In genomic region chr17:42113293-42114069, GRCh38 we compare ENCODE assay signal across 11 cellular contexts. TPM values are rescaled to one million over a fixed set of nuclear protein-coding genes. Genes with fewer than 3 reads are reported as not detected.
A peak's percentile ranks its signal among the peaks of the same experiment; 100 is the strongest.
DNase-seq lines count a peak whose midpoint lies in the region; ATAC-seq, FAIRE-seq and TF ChIP-seq lines count a peak whose summit lies in the region.
"Had no signal": no experiment of that assay in that cellular context is flagged by ENCODE, and none has a peak within 500 bp of the region (broad histone marks: within the 10 kb centered on the region; RNA-seq: fewer than 3 reads in every experiment).

No MANE protein-coding gene starts in this region.

- H4K5ac ChIP-seq in H1 (ENCODE audit: insufficient read length, low read depth, low read length), result no peak overlapping the region

- H3K79me1 ChIP-seq in H1 (ENCODE audit: low read depth, low read length), result no peaks in the 10 kb centered on the region

- no peak overlapping the region for H3K4ac ChIP-seq in H1 (replicated peaks; ENCODE audit: insufficient read length, low read depth, low read length)

- no peak overlapping the region for H3K4me3 Mint-ChIP-seq in CD4-positive, alpha-beta memory T cell
- H3K4me3 Mint-ChIP-seq: type B pancreatic cell had no signal

- TF ChIP-seq POLR2A in Peyer's patch (IDR thresholded peaks at IDR 0.05), result no peak
- no peak for TF ChIP-seq POLR2A in H1 (IDR thresholded peaks at IDR 0.05; ENCODE audit: control extremely low read depth in 1 of 2, low read depth in 2 of 2, low read length in 2 of 2)
- TF ChIP-seq POLR2A in sigmoid colon (IDR thresholded peaks at IDR 0.05), result no peak

- CTCF ChIA-PET in CD4-positive, alpha-beta memory T cell (lab: Charles Lee; ENCODE audit: partially characterized antibody), result interaction anchor here (1.0 to 7.9 kb wide), 10 partner anchors 10 to 149 kb away, joined by 3 to 88 read pairs (median 9); partner anchors contain the start of genes CNP, DNAJC7 and NKIRAS2
- CTCF ChIA-PET in H1 (lab: Charles Lee; ENCODE audit: partially characterized antibody), result interaction anchor here (1.2 to 39.4 kb wide), 10 partner anchors 9 to 376 kb away, joined by 3 to 1084 read pairs (median 4); partner anchors contain the start of genes DNAJC7, HSPB9, NKIRAS2 and ZNF385C

- WGBS in H1 (ENCODE audit: extremely low coverage in 1 of 2, insufficient coverage in 1 of 2, insufficient read length in 1 of 2, insufficient replicate concordance in 2 of 2, low coverage in 1 of 2, low lambda C conversion rate in 2 of 2, missing lambda C conversion rate in 1 of 2), 2 experiments, result 94% methylated on average over 26 of the region's 28 CpGs; no CpG with 5 or more reads in 1 of the 2 experiments
- 90 to 92% methylated on average over 28 of the region's 28 CpGs for WGBS in sigmoid colon, 2 donors

- H3K4me3 ChIP-seq in CD4-positive, alpha-beta memory T cell (ENCODE audit: low read length in 2 of 2), result no peak overlapping the region
- H3K4me3 ChIP-seq in Peyer's patch (no peak overlapping the region), H1 (ENCODE audit: extremely low read depth in 1 of 4, insufficient read depth in 2 of 4, low read depth in 3 of 4, low read length in 4 of 4) (no peak overlapping the region), sigmoid colon (no peak overlapping the region)

- intact Hi-C loops in CD4-positive, alpha-beta memory T cell (cut with micrococcal nuclease), result loop anchor here (2.0 kb wide), 1 partner anchor 41 kb away; the partner anchor contains the start of gene RAB5C
- intact Hi-C loops in sigmoid colon (cut with DNase I), result loop anchor here (5.0 kb wide), 1 partner anchor 146 kb away; the partner anchor contains the start of gene CNP

- ATAC-seq in HG03139 (IDR thresholded peaks at IDR 0.05; ENCODE audit: unreplicated experiment) (no peak), HG02970 (IDR thresholded peaks at IDR 0.05; ENCODE audit: low FRiP score, unreplicated experiment) (no peak)

- peaks cover 31% of the 10 kb centered on the region for H3K4me1 ChIP-seq in CD4-positive, alpha-beta memory T cell (ENCODE audit: insufficient read depth, low read length)
- peaks cover 0 to 19% (median 15%) of the 10 kb centered on the region in 4 donors for H3K4me1 ChIP-seq in Peyer's patch
- H3K4me1 ChIP-seq in H1 (replicated peaks in 1 of 4; ENCODE audit: control insufficient read depth in 3 of 4, insufficient read depth in 4 of 4, low read length in 3 of 4), result peaks cover 0 to 11% (median 4%) of the 10 kb centered on the region in 4 experiments; a peak in 6 of 7 replicates
- H3K4me1 ChIP-seq in sigmoid colon, result peaks cover 0 to 23% (median 22%) of the 10 kb centered on the region in 4 donors

- peak overlapping the region; percentile 88 for H3K27ac ChIP-seq in CD4-positive, alpha-beta memory T cell (ENCODE audit: low read depth, low read length)
- H3K27ac ChIP-seq in Peyer's patch (peak overlapping the region; percentile 87 to 96 (median 93)), H1 (ENCODE audit: low read depth, low read length) (no peak overlapping the region), sigmoid colon (peak overlapping the region; percentile 90 to 96 (median 92))

- H4K91ac ChIP-seq in H1 (replicated peaks; ENCODE audit: insufficient read length, low read length), result no peak overlapping the region

- H3K9ac ChIP-seq in H1 (replicated peaks in 1 of 4; ENCODE audit: extremely low read depth in 1 of 4, low read depth in 3 of 4, low read length in 3 of 4), result no peak overlapping the region

- no peak overlapping the region for H3K18ac ChIP-seq in H1 (ENCODE audit: extremely low read depth, low read length)

- H3K14ac ChIP-seq in H1 (ENCODE audit: insufficient read length), result no peak overlapping the region

- TF ChIP-seq EP300 in H1 (IDR thresholded peaks at IDR 0.05; ENCODE audit: borderline replicate concordance in 1 of 2, low read depth in 2 of 2, low read length in 2 of 2), result no peak
- no peak for TF ChIP-seq EP300 in sigmoid colon (IDR thresholded peaks at IDR 0.05)

- no peaks in the 10 kb centered on the region for H3K9me3 ChIP-seq in CD4-positive, alpha-beta memory T cell (ENCODE audit: control insufficient read depth in 1 of 2, low read length in 2 of 2)
- H3K9me3 ChIP-seq in Peyer's patch, result no peaks in the 10 kb centered on the region
- H3K9me3 ChIP-seq in H1 (ENCODE audit: insufficient read depth in 2 of 2, low read depth in 1 of 2, low read length in 1 of 2), result no peaks in the 10 kb centered on the region
- H3K9me3 ChIP-seq in sigmoid colon, result no peaks in the 10 kb centered on the region

- H3K79me2 ChIP-seq in H1 (ENCODE audit: control insufficient read depth in 1 of 2, insufficient read depth in 2 of 2, low read length in 2 of 2), result no peaks in the 10 kb centered on the region

- TF ChIP-seq CTCF in Peyer's patch (IDR thresholded peaks at IDR 0.05) (no peak), H1 (IDR thresholded peaks at IDR 0.05; ENCODE audit: control extremely low read depth in 1 of 3, insufficient read depth in 1 of 3, low read depth in 1 of 3, low read length in 3 of 3) (no peak), sigmoid colon (IDR thresholded peaks at IDR 0.05) (no peak)

- H2BK5ac ChIP-seq in H1 (ENCODE audit: low read depth, low read length), result no peak overlapping the region

- peaks cover 13 to 21% of the 10 kb centered on the region in 2 donors for H3K36me3 Mint-ChIP-seq in CD4-positive, alpha-beta memory T cell

- TF ChIP-seq RAD21 in H1 (IDR thresholded peaks at IDR 0.05 in 1 of 2, conservative IDR thresholded peaks at IDR 0.05 in 1 of 2; ENCODE audit: low read depth in 2 of 2, low read length in 2 of 2), result no peak

- peak overlapping the region in 3 of 7 donors; percentile 86 to 98 (median 96) for H3K27ac Mint-ChIP-seq in CD4-positive, alpha-beta memory T cell
- H3K27ac Mint-ChIP-seq: type B pancreatic cell had no signal

- H4K20me1 ChIP-seq in H1 (replicated peaks in 1 of 2; ENCODE audit: control insufficient read depth in 1 of 2, insufficient read depth in 2 of 2, low read length in 2 of 2), result peaks cover 0 to 5% of the 10 kb centered on the region in 2 experiments

- no peak overlapping the region for H3K4me2 ChIP-seq in H1 (ENCODE audit: insufficient read depth in 1 of 2, low read depth in 2 of 2, low read length in 2 of 2)

- no peaks in the 10 kb centered on the region for H3K27me3 Mint-ChIP-seq in CD4-positive, alpha-beta memory T cell

- no peak for FAIRE-seq in H1 (lab: Jason Lieb, UNC)
- FAIRE-seq: bronchial epithelial cell had no signal

- no peaks in the 10 kb centered on the region for H3K36me3 ChIP-seq in CD4-positive, alpha-beta memory T cell (ENCODE audit: insufficient read depth, low read length)
- H3K36me3 ChIP-seq in Peyer's patch (no peaks in the 10 kb centered on the region), H1 (ENCODE audit: control insufficient read depth in 2 of 4, insufficient read depth in 4 of 4, low read length in 3 of 4) (peaks cover 3 to 20% (median 5%) of the 10 kb centered on the region in 4 experiments; a peak in 6 of 8 replicates), sigmoid colon (peaks cover 0 to 51% (median 8%) of the 10 kb centered on the region in 4 donors)

- DNase-seq in CD4-positive, alpha-beta memory T cell, result no peak
- peak in 1 of 3 donors; percentile 49 for DNase-seq in Peyer's patch
- no peak for DNase-seq in H1 (ENCODE audit: low read depth in 1 of 2, low spot score in 2 of 2)
- DNase-seq in sigmoid colon, result no peak
- DNase-seq in central memory CD4-positive, alpha-beta T cell, result no peak
- no peak for DNase-seq in activated CD4-positive, CD25-positive, alpha-beta regulatory T cell treated with anti-CD3 and anti-CD28 coated beads, Interleukin-2, amount 50 U/mL, for 72 hours

- no peak overlapping the region for H2BK15ac ChIP-seq in H1 (ENCODE audit: low read length)

- H4K8ac ChIP-seq in H1 (ENCODE audit: extremely low read depth, insufficient read depth, low read length), result peak overlapping the region; percentile 48

- H2BK12ac ChIP-seq in H1 (ENCODE audit: low read depth, low read length), result no peak overlapping the region

- no peak overlapping the region for H2AK5ac ChIP-seq in H1 (ENCODE audit: low read depth, low read length)

- no peak overlapping the region for H2AFZ ChIP-seq in H1 (ENCODE audit: low read length)

- no peak overlapping the region for H2BK120ac ChIP-seq in H1 (replicated peaks; ENCODE audit: low read depth, low read length)

- H3K56ac ChIP-seq in H1 (replicated peaks; ENCODE audit: insufficient read length, low read depth, low read length), result no peak overlapping the region

- H3K23me2 ChIP-seq in H1 (ENCODE audit: low read depth, low read length), result no peaks in the 10 kb centered on the region

- H3K4me1 Mint-ChIP-seq in CD4-positive, alpha-beta memory T cell, result peaks cover 22 to 62% (median 43%) of the 10 kb centered on the region in 4 donors

- H2BK20ac ChIP-seq in H1 (ENCODE audit: low read length), result no peak overlapping the region

- H3K27me3 ChIP-seq in CD4-positive, alpha-beta memory T cell (ENCODE audit: insufficient read depth, low read length), result no peaks in the 10 kb centered on the region
- H3K27me3 ChIP-seq in Peyer's patch (no peaks in the 10 kb centered on the region), H1 (replicated peaks in 1 of 4; ENCODE audit: control insufficient read depth in 3 of 4, extremely low read depth in 1 of 4, insufficient read depth in 3 of 4, low read length in 3 of 4) (no peaks in the 10 kb centered on the region), sigmoid colon (no peaks in the 10 kb centered on the region)

- POLR2A ChIA-PET in CD4-positive, alpha-beta memory T cell (lab: Charles Lee; ENCODE audit: partially characterized antibody), result interaction anchor here (1.0 to 3.2 kb wide), 14 partner anchors 8 to 195 kb away, joined by 3 to 45 read pairs (median 4); partner anchors contain the start of genes ACLY, CNP, DNAJC7 and GHDC
- POLR2A ChIA-PET in H1 (lab: Charles Lee; ENCODE audit: partially characterized antibody), result interaction anchor here (0.9 to 7.2 kb wide), 7 partner anchors 8 to 145 kb away, joined by 3 to 51 read pairs (median 4); partner anchors contain the start of genes HSPB9, KAT2A and NKIRAS2

- H3K9me3 Mint-ChIP-seq in CD4-positive, alpha-beta memory T cell, result peaks cover 0 to 3% (median 0%) of the 10 kb centered on the region in 8 donors
- H3K9me3 Mint-ChIP-seq: type B pancreatic cell had no signal

- H3K23ac ChIP-seq in H1 (ENCODE audit: insufficient read length), result no peak overlapping the region

RNA-seq across cellular contexts. Expression of gene DHX58, which starts 1.0 kb away (rescaled TPM):
- 10 to 100 TPM; 41.8 to 43.3 TPM for total RNA-seq in CD4-positive, alpha-beta memory T cell
- polyA plus RNA-seq in CD4-positive, alpha-beta memory T cell, result 10 to 100 TPM; 11.9 to 19.3 TPM
- 10 to 100 TPM; 12.8 to 24.8 (median 18.4) TPM for total RNA-seq in Peyer's patch
- 4.4 and 5.6 TPM in 2 replicates for total RNA-seq in H1 (2021; fragmentation: NEBNext Ultra II Directional; extraction: Animal tissue kit (Norgen Biotek cat#: 25700))
- 9.9 and 10.3 TPM in 2 replicates for polyA plus RNA-seq in H1 (2011; rRNA removed)
- 9.7 TPM for polyA plus RNA-seq in H1 (2011; cell fraction: cytosol; rRNA removed)
- 7.9 TPM for polyA plus RNA-seq in H1 (2011; cell fraction: nucleus; rRNA removed)
- polyA plus RNA-seq in H1 (2012, experiment 1 of 2), result 4.3 to 9.4 TPM (median 6.9 TPM) in 4 replicates
- polyA plus RNA-seq in H1 (2012, experiment 2 of 2), result 5.4 TPM
- 6.4 TPM for polyA plus RNA-seq in H1 (2013, experiment 1 of 2)
- 5.9 TPM for polyA plus RNA-seq in H1 (2013, experiment 2 of 2)
- 1.0 and 2.4 TPM in 2 replicates for polyA minus RNA-seq in H1 (2011; rRNA and poly(A)+ RNA removed)
- 1.5 TPM for polyA minus RNA-seq in H1 (2011; cell fraction: cytosol; rRNA and poly(A)+ RNA removed)
- 3.6 TPM for polyA minus RNA-seq in H1 (2011; cell fraction: nucleus; rRNA and poly(A)+ RNA removed)
- 10 to 100 TPM in 3 of 4 donors, 1 to 10 TPM in 1; 8.9 to 16.3 (median 14.6) TPM for total RNA-seq in sigmoid colon
- polyA plus RNA-seq in sigmoid colon, result 10 to 100 TPM in 1 of 3 donors, 1 to 10 TPM in 2; 4.4 to 19.0 (median 6.6) TPM

RNA-seq across cellular contexts. Expression of gene KAT2A, which starts 7.7 kb away (rescaled TPM):
- total RNA-seq in CD4-positive, alpha-beta memory T cell, result 10 to 100 TPM; 38.5 to 39.9 TPM
- 1 to 10 TPM; 5.9 to 7.3 TPM for polyA plus RNA-seq in CD4-positive, alpha-beta memory T cell
- 100 to 1,000 TPM in 1 of 4 donors, 10 to 100 TPM in 2, 1 to 10 TPM in 1; 9.8 to 172 (median 38.4) TPM for total RNA-seq in Peyer's patch
- total RNA-seq in H1 (2021; fragmentation: NEBNext Ultra II Directional; extraction: Animal tissue kit (Norgen Biotek cat#: 25700)), result 32.5 and 34.2 TPM in 2 replicates
- 40.1 and 52.5 TPM in 2 replicates for polyA plus RNA-seq in H1 (2011; rRNA removed)
- polyA plus RNA-seq in H1 (2011; cell fraction: cytosol; rRNA removed), result 48.0 TPM
- polyA plus RNA-seq in H1 (2011; cell fraction: nucleus; rRNA removed), result 342 TPM
- polyA plus RNA-seq in H1 (2012, experiment 1 of 2), result 29.3 to 46.0 TPM (median 39.5 TPM) in 4 replicates
- polyA plus RNA-seq in H1 (2012, experiment 2 of 2), result 24.5 TPM
- polyA plus RNA-seq in H1 (2013, experiment 1 of 2), result 38.2 TPM
- 33.7 TPM for polyA plus RNA-seq in H1 (2013, experiment 2 of 2)
- polyA minus RNA-seq in H1 (2011; rRNA and poly(A)+ RNA removed), result 17.6 and 21.1 TPM in 2 replicates
- 11.9 TPM for polyA minus RNA-seq in H1 (2011; cell fraction: cytosol; rRNA and poly(A)+ RNA removed)
- 29.5 TPM for polyA minus RNA-seq in H1 (2011; cell fraction: nucleus; rRNA and poly(A)+ RNA removed)
- total RNA-seq in sigmoid colon, result 10 to 100 TPM; 20.0 to 95.8 (median 26.0) TPM
- polyA plus RNA-seq in sigmoid colon, result 10 to 100 TPM in 1 of 3 donors, 1 to 10 TPM in 2; 6.9 to 45.2 (median 9.6) TPM

RNA-seq across cellular contexts. Expression of gene HSPB9, which starts 9.1 kb away (rescaled TPM):
- total RNA-seq in CD4-positive, alpha-beta memory T cell, result not detected
- polyA plus RNA-seq in CD4-positive, alpha-beta memory T cell, result not detected
- total RNA-seq in Peyer's patch (not detected), sigmoid colon (under 1 TPM in 3 of 4 donors, not detected in 1; 0.27 to 0.83 (median 0.49) TPM)
- 0.30 and 0.33 TPM in 2 replicates for total RNA-seq in H1 (2021; fragmentation: NEBNext Ultra II Directional; extraction: Animal tissue kit (Norgen Biotek cat#: 25700))
- polyA plus RNA-seq in H1 (2011; rRNA removed) (0.25 and 0.27 TPM in 2 replicates), sigmoid colon (under 1 TPM in 1 of 3 donors, not detected in 2; 0.10 TPM)
- polyA plus RNA-seq in H1 (2011; cell fraction: cytosol; rRNA removed), result 0.39 TPM
- polyA plus RNA-seq in H1 (2011; cell fraction: nucleus; rRNA removed), result 1.1 TPM
- 0.27 to 0.55 TPM (median 0.32 TPM) in 4 replicates for polyA plus RNA-seq in H1 (2012, experiment 1 of 2)
- polyA plus RNA-seq in H1 (2012, experiment 2 of 2), result 0.29 TPM
- 0.24 TPM for polyA plus RNA-seq in H1 (2013, experiment 1 of 2)
- 0.20 TPM for polyA plus RNA-seq in H1 (2013, experiment 2 of 2)
- polyA minus RNA-seq in H1 (2011; rRNA and poly(A)+ RNA removed), result 0.15 and 0.16 TPM in 2 replicates
- polyA minus RNA-seq in H1 (2011; cell fraction: cytosol; rRNA and poly(A)+ RNA removed), result not detected
- polyA minus RNA-seq in H1 (2011; cell fraction: nucleus; rRNA and poly(A)+ RNA removed), result 0.70 TPM
- total RNA-seq: bronchial epithelial cell, sciatic nerve had no signal

RNA-seq across cellular contexts. Expression of gene ZNF385C, which starts 15.2 kb away (rescaled TPM):
- total RNA-seq in CD4-positive, alpha-beta memory T cell, result under 1 TPM in 1 of 2 experiments, not detected in 1; 0.36 TPM
- not detected for polyA plus RNA-seq in CD4-positive, alpha-beta memory T cell
- total RNA-seq in Peyer's patch (1 to 10 TPM in 1 of 4 donors, under 1 TPM in 1, not detected in 2; 0.53 to 1.3 TPM), sigmoid colon (under 1 TPM in 1 of 4 donors, not detected in 3; 0.33 TPM)
- total RNA-seq in H1 (2021; fragmentation: NEBNext Ultra II Directional; extraction: Animal tissue kit (Norgen Biotek cat#: 25700)), result 2.5 and 3.9 TPM in 2 replicates
- polyA plus RNA-seq in H1 (2011; rRNA removed) (6.1 and 7.3 TPM in 2 replicates), sigmoid colon (under 1 TPM in 2 of 3 donors, not detected in 1; 0.42 to 0.60 TPM)
- polyA plus RNA-seq in H1 (2011; cell fraction: cytosol; rRNA removed), result 6.3 TPM
- 8.4 TPM for polyA plus RNA-seq in H1 (2011; cell fraction: nucleus; rRNA removed)
- 2.7 to 4.6 TPM (median 3.2 TPM) in 4 replicates for polyA plus RNA-seq in H1 (2012, experiment 1 of 2)
- 3.9 TPM for polyA plus RNA-seq in H1 (2012, experiment 2 of 2)
- 2.5 TPM for polyA plus RNA-seq in H1 (2013, experiment 1 of 2)
- polyA plus RNA-seq in H1 (2013, experiment 2 of 2), result 2.6 TPM
- 2.2 and 2.4 TPM in 2 replicates for polyA minus RNA-seq in H1 (2011; rRNA and poly(A)+ RNA removed)
- 1.0 TPM for polyA minus RNA-seq in H1 (2011; cell fraction: cytosol; rRNA and poly(A)+ RNA removed)
- polyA minus RNA-seq in H1 (2011; cell fraction: nucleus; rRNA and poly(A)+ RNA removed), result 2.3 TPM

RNA-seq across cellular contexts. Expression of gene RAB5C, which starts 41.3 kb away (rescaled TPM):
- 10 to 100 TPM; 77.7 to 80.6 TPM for total RNA-seq in CD4-positive, alpha-beta memory T cell
- polyA plus RNA-seq in CD4-positive, alpha-beta memory T cell, result 10 to 100 TPM; 63.4 to 73.1 TPM
- total RNA-seq in Peyer's patch (100 to 1,000 TPM in 2 of 4 donors, 10 to 100 TPM in 2; 80.9 to 153 (median 116) TPM), sigmoid colon (100 to 1,000 TPM in 2 of 4 donors, 10 to 100 TPM in 2; 75.9 to 104 (median 93.1) TPM)
- 67.1 and 67.7 TPM in 2 replicates for total RNA-seq in H1 (2021; fragmentation: NEBNext Ultra II Directional; extraction: Animal tissue kit (Norgen Biotek cat#: 25700))
- polyA plus RNA-seq in H1 (2011; rRNA removed) (123 and 150 TPM in 2 replicates), sigmoid colon (100 to 1,000 TPM; 182 to 303 (median 213) TPM)
- 110 TPM for polyA plus RNA-seq in H1 (2011; cell fraction: cytosol; rRNA removed)
- 81.4 TPM for polyA plus RNA-seq in H1 (2011; cell fraction: nucleus; rRNA removed)
- 70.1 to 88.8 TPM (median 82.2 TPM) in 4 replicates for polyA plus RNA-seq in H1 (2012, experiment 1 of 2)
- 94.1 TPM for polyA plus RNA-seq in H1 (2012, experiment 2 of 2)
- 76.8 TPM for polyA plus RNA-seq in H1 (2013, experiment 1 of 2)
- polyA plus RNA-seq in H1 (2013, experiment 2 of 2), result 72.7 TPM
- 52.5 and 59.7 TPM in 2 replicates for polyA minus RNA-seq in H1 (2011; rRNA and poly(A)+ RNA removed)
- polyA minus RNA-seq in H1 (2011; cell fraction: cytosol; rRNA and poly(A)+ RNA removed), result 38.7 TPM
- polyA minus RNA-seq in H1 (2011; cell fraction: nucleus; rRNA and poly(A)+ RNA removed), result 22.6 TPM
